In the genomic region with DNA sequence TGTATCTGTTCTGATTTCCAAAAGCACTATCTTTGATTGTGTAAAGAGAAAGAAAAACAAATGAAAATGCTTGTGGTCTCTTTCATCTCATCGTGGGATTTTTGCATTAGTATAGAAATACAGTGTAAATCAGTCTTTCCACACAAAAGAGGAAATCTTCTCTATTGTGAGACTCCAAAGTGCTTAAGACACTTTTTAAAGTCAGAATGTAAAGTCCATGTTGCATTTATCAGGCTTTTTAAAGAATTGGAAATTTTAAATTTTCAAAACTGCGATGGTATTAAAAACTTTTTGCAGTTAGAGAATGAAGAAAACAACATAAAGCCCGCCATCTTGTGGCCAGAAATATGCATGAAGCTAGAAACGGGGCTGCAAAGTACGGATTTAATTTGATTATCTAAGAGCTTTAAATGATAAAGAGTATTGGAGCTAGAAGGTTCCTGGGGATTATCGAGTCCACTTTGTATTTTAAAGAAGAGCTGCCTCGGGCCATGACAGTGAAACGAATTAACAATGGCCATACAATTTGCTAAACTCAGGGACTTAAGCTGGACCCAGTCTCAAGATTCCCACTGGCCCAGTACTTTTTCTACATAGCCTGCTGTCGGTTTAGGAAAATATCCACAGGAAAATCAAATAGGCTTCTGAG, we compare ENCODE assay signal across 9 cellular contexts.
A peak's percentile ranks its signal among the peaks of the same experiment; 100 is the strongest.
DNase-seq lines count a peak whose midpoint lies in the region; TF ChIP-seq lines count a peak whose summit lies in the region.
"Had no signal": no experiment of that assay in that cellular context is flagged by ENCODE, and none has a peak within 500 bp of the region (broad histone marks: within the 10 kb centered on the region; RNA-seq: fewer than 3 reads in every experiment).

No MANE protein-coding gene starts in this region.

- H3K4me3 ChIP-seq in HAP-1 (no peak overlapping the region), fibroblast of villous mesenchyme (ENCODE audit: low read depth, low read length) (no peak overlapping the region), parathyroid adenoma (ENCODE audit: low read depth, low read length) (no peak overlapping the region)

- H3K27me3 ChIP-seq in HAP-1 (ENCODE audit: low read depth), result no peaks in the 10 kb centered on the region
- no peaks in the 10 kb centered on the region for H3K27me3 ChIP-seq in parathyroid adenoma (ENCODE audit: control insufficient read depth, insufficient read depth, low read length)

- H3K79me2 ChIP-seq in parathyroid adenoma, result no peaks in the 10 kb centered on the region

- TF ChIP-seq CTCF in fibroblast of villous mesenchyme (IDR thresholded peaks at IDR 0.05; ENCODE audit: insufficient read depth, low read depth, low read length), result peak; percentile 68
- TF ChIP-seq CTCF in parathyroid adenoma (IDR thresholded peaks at IDR 0.05), result peak; percentile 32

- DNase-seq in DMS114 treated with DMSO at 0.1 percent for 48 hours (lab: John Stamatoyannopoulos, UW; ENCODE audit: unreplicated experiment) (peak; percentile 47), HAP-1 (ENCODE audit: low spot score in 2 of 2) (peak; percentile 81 to 97), NCI-H526 treated with DMSO at 0.1 percent for 48 hours (lab: John Stamatoyannopoulos, UW) (peak; percentile 45), activated T-cell treated with anti-CD3 and anti-CD28 coated beads for 48 hours (ENCODE audit: low read depth) (peak; percentile 12), fibroblast of villous mesenchyme (ENCODE audit: low read depth) (peak; percentile 53), GF-D8 (lab: John Stamatoyannopoulos, UW) (no peak), NCI-H2081 treated with DMSO at 0.1 percent for 48 hours (lab: John Stamatoyannopoulos, UW) (no peak)
- DNase-seq: stimulated activated naive B cell treated with anti-CD40 and anti-IgM and Interleukin-4, amounts not matched to agents 10 μg/mL and 1 μg/mL and 100 μg/mL, for 72 hours had no signal

- no peaks in the 10 kb centered on the region for H3K9me3 ChIP-seq in HAP-1
- H3K9me3 ChIP-seq in parathyroid adenoma (ENCODE audit: control insufficient read depth, low read length), result no peaks in the 10 kb centered on the region

- in situ Hi-C loops in HAP-1 (cut with MboI; ENCODE audit: low sequenced_read_pairs), result no loop called here

- H3K4me1 ChIP-seq in HAP-1 (peaks cover 16% of the 10 kb centered on the region), parathyroid adenoma (no peaks in the 10 kb centered on the region)

- H3K36me3 ChIP-seq in HAP-1 (replicated peaks) (no peaks in the 10 kb centered on the region), parathyroid adenoma (ENCODE audit: control insufficient read depth, insufficient read depth, low read length) (no peaks in the 10 kb centered on the region)

- no peak overlapping the region for H3K27ac ChIP-seq in parathyroid adenoma

- H3K9ac ChIP-seq in parathyroid adenoma, result no peak overlapping the region

- peak overlapping the region; percentile 13 for H2AFZ ChIP-seq in parathyroid adenoma

- peak overlapping the region; percentile 0 for H3K4me2 ChIP-seq in parathyroid adenoma (ENCODE audit: low read length)

Comparison
In these comparisons a context has a peak if more than half of its experiments do, and no peak if none do; other contexts are left out.
1. DNase-seq: peak in DMS114 treated with DMSO at 0.1 percent for 48 hours (single experiment), HAP-1 (2 of 2), NCI-H526 treated with DMSO at 0.1 percent for 48 hours (single experiment), activated T-cell treated with anti-CD3 and anti-CD28 coated beads for 48 hours (single experiment) and fibroblast of villous mesenchyme (single experiment); none in GF-D8 (single experiment) and NCI-H2081 treated with DMSO at 0.1 percent for 48 hours (single experiment).